ENCODE assay signal across 23 cellular contexts in genomic region chr2:212649646-212650045, GRCh38.
"Had no signal": no experiment of that assay in that cellular context is flagged by ENCODE, and none has a peak within 500 bp of the region (broad histone marks: within the 10 kb centered on the region; RNA-seq: fewer than 3 reads in every experiment).

No MANE protein-coding gene starts in this region.

- DNase-seq: activated CD4-positive, alpha-beta memory T cell treated with anti-CD3 and anti-CD28 coated beads for 36 hours; activated CD4-positive, alpha-beta T cell treated with anti-CD3 and anti-CD28 coated beads for 36 hours; activated CD4-positive, alpha-beta T cell treated with anti-CD3 and anti-CD28 coated beads, Interleukin-2, amount 10 ng/mL, durations not matched to agents 24 days and 14 days; activated CD4-positive, CD25-positive, alpha-beta regulatory T cell; activated CD4-positive, CD25-positive, alpha-beta regulatory T cell treated with anti-CD3 and anti-CD28 coated beads, Interleukin-2, amount 50 U/mL, for 72 hours; activated CD8-positive, alpha-beta memory T cell treated with anti-CD3 and anti-CD28 coated beads, Interleukin-2, amount 10 ng/mL, durations not matched to agents 7 days and 5 days; activated CD8-positive, alpha-beta memory T cell treated with anti-CD3 and anti-CD28 coated beads, Interleukin-2, amount 50 U/mL, for 4 hours; activated CD8-positive, alpha-beta T cell treated with anti-CD3 and anti-CD28 coated beads, Interleukin-2, amount 10 ng/mL, durations not matched to agents 7 days and 5 days; activated gamma-delta T cell; activated naive CD4-positive, alpha-beta T cell; activated naive CD4-positive, alpha-beta T cell treated with anti-CD3 and anti-CD28 coated beads, Interleukin-2, amount 10 ng/mL, durations not matched to agents 7 days and 5 days; activated naive CD8-positive, alpha-beta T cell treated with anti-CD3 and anti-CD28 coated beads, Interleukin-2, amount 10 ng/mL, durations not matched to agents 7 days and 5 days; activated T-cell treated with anti-CD3 and anti-CD28 coated beads, Interleukin-2, amount 50 U/mL, for 24 hours; activated T-cell treated with anti-CD3 and anti-CD28 coated beads, Interleukin-2, amount 50 U/mL, for 72 hours; body of pancreas; caudate nucleus; colonic mucosa; effector CD8-positive, alpha-beta T cell; foreskin fibroblast; head of caudate nucleus; hippocampal formation; T-helper 2 cell had no signal

- H3K27ac ChIP-seq: ascending aorta, body of pancreas, colonic mucosa had no signal

- H3K4me3 ChIP-seq: ascending aorta, body of pancreas, colonic mucosa had no signal

- H3K4me1 ChIP-seq: ascending aorta, body of pancreas, colonic mucosa had no signal

- H3K27me3 ChIP-seq: ascending aorta, body of pancreas, colonic mucosa had no signal

- H3K36me3 ChIP-seq: ascending aorta, colonic mucosa had no signal

- H3K9me3 ChIP-seq: ascending aorta, body of pancreas, colonic mucosa had no signal
